In genomic region chr12:76621582-76622024, GRCh38 we compare ENCODE assay signal across 8 cellular contexts.
A peak's percentile ranks its signal among the peaks of the same experiment; 100 is the strongest.
DNase-seq lines count a peak whose midpoint lies in the region; ATAC-seq and TF ChIP-seq lines count a peak whose summit lies in the region.

No MANE protein-coding gene starts in this region.

- H3K4me1 ChIP-seq in DND-41 (ENCODE audit: insufficient read depth, low read length), result peaks cover 3% of the 10 kb centered on the region; the same call in 1 of the 2 replicates
- peaks cover 3 to 20% of the 10 kb centered on the region in 2 donors for H3K4me1 ChIP-seq in thyroid gland

- DNase-seq in DND-41 (peak; percentile 70), LNCaP clone FGC (ENCODE audit: low read depth) (peak; percentile 77), RKO (ENCODE audit: low spot score) (peak; percentile 75), fibroblast of the conjunctiva (ENCODE audit: low read depth) (peak; percentile 55), nucleus accumbens (lab: John Stamatoyannopoulos, UW) (peak in 43 of 56 donors; percentile 2 to 85 (median 30)), thyroid gland (peak; percentile 76)
- DNase-seq in activated T-helper 1 cell treated with anti-CD3 and anti-CD28 coated beads, Interleukin-12 subunit alpha, Interleukin-12 subunit beta, Interleukin-2, Interleukin-4 antibody, amounts not matched to agents 30 ng/mL and 10 ng/mL and 1 ng/mL, durations not matched to agents 14 hours and 24 hours and 36 hours (ENCODE audit: low spot score), result peak; percentile 44

- no peak overlapping the region for H3K4me2 ChIP-seq in DND-41 (ENCODE audit: insufficient read depth, low read length)

- H3K36me3 ChIP-seq in DND-41 (ENCODE audit: insufficient read depth, low read length), result no peaks in the 10 kb centered on the region
- no peaks in the 10 kb centered on the region for H3K36me3 ChIP-seq in thyroid gland

- 11 to 18% methylated on average over 1 of the region's 1 CpG for WGBS in thyroid gland, 2 donors

- peak; percentile 96 for TF ChIP-seq CTCF in DND-41 (IDR thresholded peaks at IDR 0.05; ENCODE audit: borderline replicate concordance, extremely low read depth, low read length, poor library complexity, severe bottlenecking)
- TF ChIP-seq CTCF in LNCaP clone FGC (IDR thresholded peaks at IDR 0.05; ENCODE audit: control insufficient read depth, extremely low read depth, insufficient read depth), result peak; percentile 90
- peak; percentile 84 to 99 (median 92) for TF ChIP-seq CTCF in thyroid gland (IDR thresholded peaks at IDR 0.05)

- no peak overlapping the region for H3K4me3 Mint-ChIP-seq in activated T-helper 1 cell treated with anti-CD3 and anti-CD28 coated beads, Interleukin-12 subunit alpha, Interleukin-12 subunit beta, Interleukin-2, Interleukin-4 antibody, amounts not matched to agents 30 ng/mL and 10 ng/mL and 1 ng/mL, durations not matched to agents 14 hours and 24 hours and 36 hours

- intact Hi-C loops in activated T-helper 1 cell treated with anti-CD3 and anti-CD28 coated beads, Interleukin-12 subunit alpha, Interleukin-12 subunit beta, Interleukin-2, Interleukin-4 antibody, amounts not matched to agents 30 ng/mL and 10 ng/mL and 1 ng/mL, durations not matched to agents 14 hours and 24 hours and 36 hours (cut with micrococcal nuclease), result loop anchor here (1.0 kb wide), 3 partner anchors 170 to 390 kb away; no protein-coding TSS in a partner anchor
- intact Hi-C loops in thyroid gland (cut with DNase I), result loop anchor here (2.0 kb wide), 1 partner anchor 169 kb away; no protein-coding TSS in a partner anchor

- H2AFZ ChIP-seq in DND-41 (ENCODE audit: low read depth, low read length), result no peak overlapping the region

- peaks cover 7% of the 10 kb centered on the region for H3K4me1 Mint-ChIP-seq in activated T-helper 1 cell treated with anti-CD3 and anti-CD28 coated beads, Interleukin-12 subunit alpha, Interleukin-12 subunit beta, Interleukin-2, Interleukin-4 antibody, amounts not matched to agents 30 ng/mL and 10 ng/mL and 1 ng/mL, durations not matched to agents 14 hours and 24 hours and 36 hours (ENCODE audit: low read depth)

- no peaks in the 10 kb centered on the region for H3K36me3 Mint-ChIP-seq in activated T-helper 1 cell treated with anti-CD3 and anti-CD28 coated beads, Interleukin-12 subunit alpha, Interleukin-12 subunit beta, Interleukin-2, Interleukin-4 antibody, amounts not matched to agents 30 ng/mL and 10 ng/mL and 1 ng/mL, durations not matched to agents 14 hours and 24 hours and 36 hours (ENCODE audit: low read depth)

- H3K4me3 ChIP-seq in DND-41 (ENCODE audit: low read depth in 1 of 2, low read length in 2 of 2) (no peak overlapping the region), LNCaP clone FGC (ENCODE audit: low read depth, low read length) (no peak overlapping the region), thyroid gland (replicated peaks in 1 of 3) (no peak overlapping the region)

- no peak overlapping the region for H3K27ac Mint-ChIP-seq in activated T-helper 1 cell treated with anti-CD3 and anti-CD28 coated beads, Interleukin-12 subunit alpha, Interleukin-12 subunit beta, Interleukin-2, Interleukin-4 antibody, amounts not matched to agents 30 ng/mL and 10 ng/mL and 1 ng/mL, durations not matched to agents 14 hours and 24 hours and 36 hours

- peaks cover 4% of the 10 kb centered on the region for H3K27me3 ChIP-seq in DND-41 (ENCODE audit: insufficient read depth, low read length, poor library complexity)
- H3K27me3 ChIP-seq in thyroid gland, result no peaks in the 10 kb centered on the region

- no peak overlapping the region for H3K9ac ChIP-seq in DND-41 (ENCODE audit: low read depth, low read length)

- peaks cover 8% of the 10 kb centered on the region for H3K27me3 Mint-ChIP-seq in activated T-helper 1 cell treated with anti-CD3 and anti-CD28 coated beads, Interleukin-12 subunit alpha, Interleukin-12 subunit beta, Interleukin-2, Interleukin-4 antibody, amounts not matched to agents 30 ng/mL and 10 ng/mL and 1 ng/mL, durations not matched to agents 14 hours and 24 hours and 36 hours (ENCODE audit: insufficient read depth)

- no peaks in the 10 kb centered on the region for H4K20me1 ChIP-seq in DND-41 (ENCODE audit: insufficient read depth, low read length)

- no peak overlapping the region for H3K27ac ChIP-seq in DND-41 (ENCODE audit: low read length)
- peak overlapping the region in 2 of 3 donors; percentile 17 to 52 for H3K27ac ChIP-seq in thyroid gland

- H3K9me3 ChIP-seq in DND-41 (ENCODE audit: insufficient read depth, low read length, severe bottlenecking) (no peaks in the 10 kb centered on the region), thyroid gland (no peaks in the 10 kb centered on the region)

- H3K9me3 Mint-ChIP-seq in activated T-helper 1 cell treated with anti-CD3 and anti-CD28 coated beads, Interleukin-12 subunit alpha, Interleukin-12 subunit beta, Interleukin-2, Interleukin-4 antibody, amounts not matched to agents 30 ng/mL and 10 ng/mL and 1 ng/mL, durations not matched to agents 14 hours and 24 hours and 36 hours, result no peaks in the 10 kb centered on the region

- H3K79me2 ChIP-seq in DND-41 (ENCODE audit: insufficient read depth, low read length), result no peaks in the 10 kb centered on the region

- peak; percentile 88 for ATAC-seq in DND-41 (ENCODE audit: insufficient read depth, low read depth)
- ATAC-seq in GM21786 (IDR thresholded peaks at IDR 0.05; ENCODE audit: unreplicated experiment), result peak; percentile 72

- no peak for TF ChIP-seq POLR2A in thyroid gland (IDR thresholded peaks at IDR 0.05)
